8 cellular contexts compared by ENCODE assay signal in the genomic region with DNA sequence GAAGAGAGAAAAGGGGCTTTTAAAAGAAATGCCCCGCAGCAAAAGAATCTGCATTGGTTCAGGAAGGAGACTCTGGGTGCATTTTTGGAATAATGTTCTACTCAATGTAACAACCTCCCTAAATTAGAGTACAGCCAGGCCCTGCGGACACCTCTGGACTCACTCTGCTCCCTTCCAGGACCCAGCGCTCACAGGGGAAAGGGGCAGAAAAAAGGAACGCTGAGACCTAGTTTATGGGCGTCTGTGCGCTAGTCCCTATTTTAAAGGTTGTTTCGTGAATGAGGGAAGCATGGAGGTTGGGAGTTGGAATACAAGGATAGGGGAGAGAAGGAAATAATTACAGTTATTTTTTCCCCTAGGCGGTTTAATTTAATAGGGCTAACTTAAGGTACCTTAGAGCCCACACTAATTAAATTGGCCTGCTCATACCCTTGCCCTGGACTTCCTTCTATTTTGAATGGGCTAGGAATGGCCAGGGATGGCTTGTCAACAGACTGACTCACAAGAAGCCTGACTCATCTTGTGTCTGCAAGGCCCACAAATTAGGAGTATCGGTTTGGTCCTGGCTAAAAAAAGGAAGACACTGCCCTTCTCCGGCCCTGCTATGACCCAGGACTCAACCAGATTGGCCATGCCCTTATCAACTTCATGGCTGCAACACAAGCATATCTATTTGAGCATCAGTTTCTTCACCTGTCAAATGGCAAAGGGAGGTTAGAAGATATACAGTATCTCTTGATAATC. TPM values are rescaled to one million over a fixed set of nuclear protein-coding genes. Genes with fewer than 3 reads are reported as not detected.
DNase-seq lines count a peak whose midpoint lies in the region; ATAC-seq, FAIRE-seq and TF ChIP-seq lines count a peak whose summit lies in the region.

No MANE protein-coding gene starts in this region.

- peak overlapping the region; percentile 61 for H3K27ac ChIP-seq in endothelial cell of umbilical vein (ENCODE audit: insufficient read depth, low read depth, low read length)
- H3K27ac ChIP-seq in neural cell (ENCODE audit: low read length) = peak overlapping the region; percentile 94

- CTCF ChIA-PET in endothelial cell of umbilical vein (lab: Charles Lee) = interaction anchor here (0.7 to 2.6 kb wide), 11 partner anchors 10 to 329 kb away, joined by 3 to 109 read pairs (median 5); no protein-coding TSS in a partner anchor

- no TSS peak for BruUV-seq in endothelial cell of umbilical vein (replicated peaks; lab: Mats Ljungman, UMichigan)

- H3K9me3 Mint-ChIP-seq in activated T-cell treated with anti-CD3 and anti-CD28 coated beads, Interleukin-2, amount 50 U/mL, for 72 hours = no peaks in the 10 kb centered on the region

- dilution Hi-C loops in endothelial cell of umbilical vein (cut with MboI; ENCODE audit: extremely low pct_ligation_motif_present, low sequenced_read_pairs) = no loop called here

- no peak for TF ChIP-seq POLR2A in endothelial cell of umbilical vein (IDR thresholded peaks at IDR 0.05; ENCODE audit: low read depth, low read length)

- H3K9ac ChIP-seq in endothelial cell of umbilical vein (replicated peaks; ENCODE audit: extremely low read depth, insufficient read depth, low read length) = no peak overlapping the region
- peak overlapping the region; percentile 90 for H3K9ac ChIP-seq in neural cell (ENCODE audit: low read length)

- H3K4me3 ChIP-seq in endothelial cell of umbilical vein (replicated peaks in 1 of 3; ENCODE audit: insufficient read depth in 1 of 3, low read depth in 1 of 3, low read length in 3 of 3) = no peak overlapping the region
- H3K4me3 ChIP-seq in neural cell (ENCODE audit: low read length) = peak overlapping the region; percentile 87

- no peaks in the 10 kb centered on the region for H3K27me3 Mint-ChIP-seq in activated T-cell treated with anti-CD3 and anti-CD28 coated beads, Interleukin-2, amount 50 U/mL, for 72 hours (ENCODE audit: low read depth)

- H3K36me3 ChIP-seq in endothelial cell of umbilical vein (ENCODE audit: control insufficient read depth in 2 of 2, extremely low read depth in 1 of 2, insufficient read depth in 2 of 2, low read length in 2 of 2) (no peaks in the 10 kb centered on the region), neural cell (ENCODE audit: insufficient read depth, low read length) (no peaks in the 10 kb centered on the region)

- intact Hi-C loops in endothelial cell of umbilical vein (cut with micrococcal nuclease) = loop anchor here (1.0 to 10.0 kb wide), 10 partner anchors 80 to 402 kb away; a partner anchor contains a TSS

- DNase-seq in activated T-cell treated with anti-CD3 and anti-CD28 coated beads, Interleukin-2, amount 50 U/mL, for 72 hours = peak in 1 of 2 donors; percentile 7
- no peak for DNase-seq in activated T-cell treated with anti-CD3 and anti-CD28 coated beads for 4 hours
- peak; percentile 45 for DNase-seq in SK-N-DZ (ENCODE audit: low spot score)
- peak; percentile 77 for DNase-seq in endothelial cell of umbilical vein (ENCODE audit: low read depth, low spot score)
- DNase-seq in mesenteric fat pad (ENCODE audit: low spot score) = no peak

- peak overlapping the region; percentile 62 to 93 for H3K4me3 Mint-ChIP-seq in activated T-cell treated with anti-CD3 and anti-CD28 coated beads, Interleukin-2, amount 50 U/mL, for 72 hours

- H3K4me1 ChIP-seq in endothelial cell of umbilical vein (ENCODE audit: control insufficient read depth, extremely low read depth, insufficient read depth, low read length) = peaks cover 40% of the 10 kb centered on the region

- no peaks in the 10 kb centered on the region for H3K27me3 ChIP-seq in endothelial cell of umbilical vein (ENCODE audit: control insufficient read depth in 2 of 2, insufficient read depth in 2 of 2, low read length in 2 of 2)
- no peaks in the 10 kb centered on the region for H3K27me3 ChIP-seq in neural cell (ENCODE audit: insufficient read depth, low read depth, low read length)

- H4K20me1 ChIP-seq in endothelial cell of umbilical vein (replicated peaks; ENCODE audit: control insufficient read depth, extremely low read depth, insufficient read depth, low read length) (no peaks in the 10 kb centered on the region), neural cell (ENCODE audit: insufficient read depth) (peaks cover 14% of the 10 kb centered on the region)

- H3K9me2 ChIP-seq in neural cell (ENCODE audit: insufficient read depth, low read length) = no peaks in the 10 kb centered on the region

- FAIRE-seq in endothelial cell of umbilical vein (lab: Jason Lieb, UNC) = no peak

- peaks cover 46% of the 10 kb centered on the region for H3K4me1 Mint-ChIP-seq in activated T-cell treated with anti-CD3 and anti-CD28 coated beads, Interleukin-2, amount 50 U/mL, for 72 hours (ENCODE audit: low read depth)

- H3K4me2 ChIP-seq in endothelial cell of umbilical vein (ENCODE audit: insufficient read depth, low read length) (peak overlapping the region; percentile 96), neural cell (ENCODE audit: low read length) (peak overlapping the region; percentile 56)

- H3K9me3 ChIP-seq in endothelial cell of umbilical vein (replicated peaks; ENCODE audit: control insufficient read depth, insufficient read depth, low read length) (no peaks in the 10 kb centered on the region), neural cell (ENCODE audit: low read length) (no peaks in the 10 kb centered on the region)

- TF ChIP-seq CTCF in endothelial cell of umbilical vein (IDR thresholded peaks at IDR 0.05; ENCODE audit: extremely low read depth in 1 of 2, insufficient read depth in 1 of 2, low read depth in 1 of 2, low read length in 2 of 2) = no peak
- TF ChIP-seq CTCF in neural cell (IDR thresholded peaks at IDR 0.05; ENCODE audit: poor library complexity, severe bottlenecking) = no peak

- ATAC-seq in activated T-cell treated with anti-CD3 and anti-CD28 coated beads, Interleukin-2, amount 50 U/mL, for 72 hours (replicated peaks in 1 of 2) = no peak
- ATAC-seq in HG03521 (IDR thresholded peaks at IDR 0.05; ENCODE audit: unreplicated experiment) (no peak), HG03460 (IDR thresholded peaks at IDR 0.05; ENCODE audit: unreplicated experiment) (no peak)

- H3K27ac Mint-ChIP-seq in activated T-cell treated with anti-CD3 and anti-CD28 coated beads, Interleukin-2, amount 50 U/mL, for 72 hours = peak overlapping the region; percentile 84

- POLR2A ChIA-PET in endothelial cell of umbilical vein (lab: Charles Lee) = interaction anchor here (1.0 to 1.3 kb wide), 2 partner anchors 78 to 81 kb away, joined by 4 to 9 read pairs; no protein-coding TSS in a partner anchor

- H2AFZ ChIP-seq in endothelial cell of umbilical vein (ENCODE audit: low read depth, low read length) = no peak overlapping the region
- no peak overlapping the region for H2AFZ ChIP-seq in neural cell (ENCODE audit: low read depth, low read length)

- no peaks in the 10 kb centered on the region for H3K9me1 ChIP-seq in endothelial cell of umbilical vein (replicated peaks; ENCODE audit: control insufficient read depth, extremely low read depth, insufficient read depth, low read length)

- H3K79me2 ChIP-seq in endothelial cell of umbilical vein (ENCODE audit: control insufficient read depth, insufficient read depth, low read length) (peaks cover 20% of the 10 kb centered on the region), neural cell (replicated peaks; ENCODE audit: insufficient read depth, low read length) (peaks cover 24% of the 10 kb centered on the region)

- TF ChIP-seq RAD21 in neural cell (conservative IDR thresholded peaks at IDR 0.05) = no peak

- H3F3A ChIP-seq in neural cell (ENCODE audit: insufficient read depth, low read length, poor library complexity, severe bottlenecking) = no peaks in the 10 kb centered on the region

- H3K36me3 Mint-ChIP-seq in activated T-cell treated with anti-CD3 and anti-CD28 coated beads, Interleukin-2, amount 50 U/mL, for 72 hours (ENCODE audit: insufficient read depth in 2 of 2) = peaks cover 0 to 5% of the 10 kb centered on the region in 2 donors

- no peak for TF ChIP-seq EP300 in neural cell (conservative IDR thresholded peaks at IDR 0.05; ENCODE audit: poor library complexity, severe bottlenecking)

TF ChIP-seq in endothelial cell of umbilical vein, 7 proteins besides CTCF, POLR2A, EP300 and RAD21 (continues in another document):
- TF ChIP-seq FOS (IDR thresholded peaks at IDR 0.05; ENCODE audit: borderline replicate concordance, insufficient read depth, low read length) (peak; percentile 97), GATA2 (IDR thresholded peaks at IDR 0.05; ENCODE audit: insufficient read depth, insufficient read length, low read depth, low read length) (peak; percentile 15), MYC (IDR thresholded peaks at IDR 0.05; ENCODE audit: low read depth, low read length) (no peak), POLR2AphosphoS5 (IDR thresholded peaks at IDR 0.05; ENCODE audit: insufficient read depth, low read depth, low read length) (peak; percentile 29), EZH2 (IDR thresholded peaks at IDR 0.05; ENCODE audit: borderline replicate concordance, low read depth, low read length, severe bottlenecking) (no peak)

TF ChIP-seq in neural cell, 6 proteins besides CTCF, POLR2A, EP300 and RAD21 (continues in another document):
- TF ChIP-seq TAF1 (IDR thresholded peaks at IDR 0.05; ENCODE audit: low read depth) (no peak), SMC3 (conservative IDR thresholded peaks at IDR 0.05; ENCODE audit: poor library complexity) (no peak)

RNA-seq across cellular contexts. Expression of a gene that starts 1.9 kb away (rescaled TPM):
- 10 to 100 TPM; 70.1 to 84.9 TPM for total RNA-seq in activated T-cell treated with anti-CD3 and anti-CD28 coated beads, Interleukin-2, amount 50 U/mL, for 72 hours
- polyA plus RNA-seq in SK-N-DZ (2014; cell fraction: cytosol; rRNA removed) = 54.5 and 58.7 TPM in 2 replicates
- polyA plus RNA-seq in SK-N-DZ (2014; cell fraction: nucleus; rRNA removed) = 32.9 and 34.1 TPM in 2 replicates
- 49.5 and 59.4 TPM in 2 replicates for total RNA-seq in endothelial cell of umbilical vein
- polyA plus RNA-seq in endothelial cell of umbilical vein = 44.9 and 46.1 TPM in 2 replicates
- polyA plus RNA-seq in endothelial cell of umbilical vein (2011; cell fraction: cytosol; rRNA removed) = 51.0 and 51.5 TPM in 2 replicates
- 40.7 and 41.0 TPM in 2 replicates for polyA plus RNA-seq in endothelial cell of umbilical vein (2011; cell fraction: nucleus; rRNA removed)
- polyA plus RNA-seq in endothelial cell of umbilical vein (2012) = 69.6 and 71.8 TPM in 2 replicates
- polyA minus RNA-seq in endothelial cell of umbilical vein = 24.9 and 28.2 TPM in 2 replicates
- 14.7 TPM for polyA minus RNA-seq in endothelial cell of umbilical vein (2011; cell fraction: cytosol; rRNA and poly(A)+ RNA removed)
- polyA minus RNA-seq in endothelial cell of umbilical vein (2011; cell fraction: nucleus; rRNA and poly(A)+ RNA removed) = 24.8 and 27.8 TPM in 2 replicates
- polyA plus RNA-seq in neural cell = 77.4 and 97.8 TPM in 2 replicates
- 88.0 and 98.6 TPM in 2 replicates for polyA minus RNA-seq in neural cell
- total RNA-seq in mesenteric fat pad = 41.1 TPM

Comparison
In these comparisons a context has a peak if more than half of its experiments do, and no peak if none do; other contexts are left out.
1. DNase-seq: peak in SK-N-DZ (single experiment) and endothelial cell of umbilical vein (single experiment); none in activated T-cell treated with anti-CD3 and anti-CD28 coated beads for 4 hours (single experiment) and mesenteric fat pad (single experiment).